ENCODE assay signal across 14 cellular contexts in the genomic region with DNA sequence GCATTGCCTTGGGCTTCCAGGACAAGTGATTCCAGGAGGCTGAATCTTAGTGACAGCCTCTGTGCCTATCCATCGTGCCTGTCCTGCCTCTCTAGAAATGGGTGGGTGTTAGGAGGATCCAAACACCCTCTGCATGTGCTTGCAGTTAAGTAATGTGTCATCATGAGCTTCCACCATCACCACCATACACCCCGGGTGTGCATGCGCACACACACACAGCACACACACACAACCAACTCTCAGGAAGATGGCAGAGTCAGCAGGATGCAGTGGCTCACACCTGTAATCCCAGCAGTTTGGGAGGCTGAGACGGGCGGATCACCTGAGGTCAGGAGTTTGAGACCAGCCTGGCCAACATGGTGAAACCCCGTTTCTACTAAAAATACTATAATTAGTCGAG.
"Had no signal": no experiment of that assay in that cellular context is flagged by ENCODE, and none has a peak within 500 bp of the region (broad histone marks: within the 10 kb centered on the region; RNA-seq: fewer than 3 reads in every experiment).

No MANE protein-coding gene starts in this region.

- H3K9me3 ChIP-seq: prostate gland, stomach, tibial artery had no signal

- ATAC-seq: naive thymus-derived CD8-positive, alpha-beta T cell had no signal

- H2AFZ ChIP-seq: hepatocyte had no signal

- H3K27ac ChIP-seq: hepatocyte, tibial artery had no signal

- H3K4me3 ChIP-seq: hepatocyte, prostate gland, stomach, tibial artery had no signal

- H3K79me2 ChIP-seq: hepatocyte had no signal

- DNase-seq: activated CD4-positive, alpha-beta T cell treated with anti-CD3 and anti-CD28 coated beads, Interleukin-2, amount 50 U/mL, for 4 hours; activated CD4-positive, CD25-positive, alpha-beta regulatory T cell treated with anti-CD3 and anti-CD28 coated beads, Interleukin-2, amount 50 U/mL, for 72 hours; activated naive CD4-positive, alpha-beta T cell treated with anti-CD3 and anti-CD28 coated beads, Interleukin-2, amount 50 U/mL, for 16 hours; activated T-cell treated with anti-CD3 and anti-CD28 coated beads, Interleukin-2, amount 50 U/mL, for 1 hour; amniotic stem cell; left cardiac atrium; mammary epithelial cell; naive thymus-derived CD8-positive, alpha-beta T cell; stimulated activated CD4-positive, alpha-beta T cell treated with anti-CD3 and anti-CD28 coated beads, Interleukin-2, amount 100 ng/mL, for 48 hours; stomach; tibial artery had no signal

- H3K4me1 ChIP-seq: prostate gland had no signal

- H3K36me3 ChIP-seq: prostate gland had no signal

- FAIRE-seq: frontal cortex had no signal

- H3K4me2 ChIP-seq: hepatocyte had no signal
